21 cellular contexts compared by ENCODE assay signal in genomic region chr6:109197061-109197460, GRCh38.
DNase-seq lines count a peak whose midpoint lies in the region; ATAC-seq, FAIRE-seq and TF ChIP-seq lines count a peak whose summit lies in the region.
"Had no signal": no experiment of that assay in that cellular context is flagged by ENCODE, and none has a peak within 500 bp of the region (broad histone marks: within the 10 kb centered on the region; RNA-seq: fewer than 3 reads in every experiment).

No MANE protein-coding gene starts in this region.

- no peaks in the 10 kb centered on the region for H3K9me2 ChIP-seq in PC-3 (replicated peaks; ENCODE audit: low read length)

- no peak for FAIRE-seq in GM12891 (lab: Jason Lieb, UNC)
- FAIRE-seq: GM12892 had no signal

- peak; percentile 14 for DNase-seq in DMS53 treated with DMSO at 0.1 percent for 48 hours (lab: John Stamatoyannopoulos, UW; ENCODE audit: unreplicated experiment)
- DNase-seq in PC-3 = no peak
- DNase-seq in left lung = no peak
- DNase-seq in pons (ENCODE audit: low spot score) = peak; percentile 31
- DNase-seq in activated CD8-positive, alpha-beta memory T cell treated with anti-CD3 and anti-CD28 coated beads, Interleukin-2, amount 50 U/mL, for 4 hours = no peak
- DNase-seq in ascending aorta (ENCODE audit: low spot score in 2 of 2) = no peak
- no peak for DNase-seq in NCI-H2171 treated with DMSO at 0.1 percent for 48 hours (lab: John Stamatoyannopoulos, UW)
- DNase-seq in GM12891 (ENCODE audit: insufficient read length, low spot score) = no peak
- DNase-seq: CD4-positive, alpha-beta memory T cell; HFFc6; IMR-90; Karpas-422; NCI-H1105; NCI-H1694; NCI-H2081 treated with DMSO at 0.1 percent for 48 hours; NCI-H2227 treated with DMSO at 0.1 percent for 48 hours; NCI-H510A treated with DMSO at 0.1 percent for 48 hours; NCI-H82 had no signal

- H4K20me1 ChIP-seq in PC-3 (ENCODE audit: low read length) = no peaks in the 10 kb centered on the region
- H4K20me1 ChIP-seq: BLaER1 had no signal

- POLR2A ChIA-PET in PC-3 (lab: Charles Lee; ENCODE audit: unreplicated experiment) = no interaction called here

- TF ChIP-seq POLR2A in GM12891 (IDR thresholded peaks at IDR 0.05; ENCODE audit: low read depth, low read length) = no peak

- intact Hi-C loops in PC-3 (cut with micrococcal nuclease) (loop anchor here (2.0 kb wide), 1 partner anchor 32 kb away; no protein-coding TSS in a partner anchor), left lung (cut with DNase I) (no loop called here), ascending aorta (cut with DNase I) (no loop called here)

- peak overlapping the region; percentile 76 for H3K4me2 ChIP-seq in PC-3 (ENCODE audit: low read length)
- H3K4me2 ChIP-seq: BLaER1 had no signal

- H3K36me3 ChIP-seq in PC-3 (ENCODE audit: low read depth, low read length) (no peaks in the 10 kb centered on the region), left lung (no peaks in the 10 kb centered on the region), ascending aorta (no peaks in the 10 kb centered on the region)
- H3K36me3 ChIP-seq: BLaER1 had no signal

- no peak overlapping the region for H3K4me3 ChIP-seq in PC-3 (ENCODE audit: low read length)
- no peak overlapping the region for H3K4me3 ChIP-seq in left lung
- no peak overlapping the region for H3K4me3 ChIP-seq in ascending aorta
- H3K4me3 ChIP-seq: BLaER1 had no signal

- H3K79me2 ChIP-seq in PC-3 (ENCODE audit: low read length) = no peaks in the 10 kb centered on the region

- ATAC-seq in PC-3 (peak; percentile 53), left lung (peak; percentile 40)

- CTCF ChIA-PET in PC-3 (lab: Charles Lee) = no interaction called here

- BruUV-seq in PC-3 (replicated peaks; lab: Mats Ljungman, UMichigan) = no TSS peak

- H3K27me3 ChIP-seq in PC-3 (ENCODE audit: low read length) (no peaks in the 10 kb centered on the region), left lung (no peaks in the 10 kb centered on the region), ascending aorta (no peaks in the 10 kb centered on the region)
- H3K27me3 ChIP-seq: BLaER1 had no signal

- H3F3A ChIP-seq in PC-3 (ENCODE audit: low read length, unreplicated experiment) = no peaks in the 10 kb centered on the region

- H3K9me3 ChIP-seq in PC-3 (ENCODE audit: low read length) = no peaks in the 10 kb centered on the region
- H3K9me3 ChIP-seq in left lung = peaks cover 0 to 3% of the 10 kb centered on the region in 2 donors
- no peaks in the 10 kb centered on the region for H3K9me3 ChIP-seq in ascending aorta

- peak overlapping the region; percentile 30; the same call in 1 of the 2 replicates for H3K9ac ChIP-seq in PC-3 (ENCODE audit: low read length)
- H3K9ac ChIP-seq: BLaER1 had no signal

- no peak overlapping the region for H2AFZ ChIP-seq in PC-3 (ENCODE audit: low read length)

- H3K27ac ChIP-seq in PC-3 (ENCODE audit: low read length) (peak overlapping the region; percentile 75), left lung (no peak overlapping the region), ascending aorta (no peak overlapping the region)
- H3K27ac ChIP-seq: BLaER1, RWPE1 had no signal

- H3K4me1 ChIP-seq in PC-3 (ENCODE audit: insufficient read depth, low read length) = peaks cover 14% of the 10 kb centered on the region
- H3K4me1 ChIP-seq in left lung = no peaks in the 10 kb centered on the region
- no peaks in the 10 kb centered on the region for H3K4me1 ChIP-seq in ascending aorta
- H3K4me1 ChIP-seq: BLaER1 had no signal

- TF ChIP-seq CTCF in PC-3 (conservative IDR thresholded peaks at IDR 0.05; ENCODE audit: low read depth, low read length) (no peak), left lung (IDR thresholded peaks at IDR 0.05) (no peak), ascending aorta (IDR thresholded peaks at IDR 0.05) (no peak)

TF ChIP-seq in GM12891, 5 proteins besides CTCF, POLR2A, EP300 and RAD21:
- TF ChIP-seq SPI1 (IDR thresholded peaks at IDR 0.05; ENCODE audit: low read depth, low read length) = no peak
- no peak for TF ChIP-seq POLR2AphosphoS5 (IDR thresholded peaks at IDR 0.05; ENCODE audit: low read depth, low read length)
- TF ChIP-seq POU2F2 (IDR thresholded peaks at IDR 0.05; ENCODE audit: low read depth, low read length) = no peak
- TF ChIP-seq TAF1 (IDR thresholded peaks at IDR 0.05; ENCODE audit: low read depth, low read length) = no peak
- TF ChIP-seq PAX5 (IDR thresholded peaks at IDR 0.05; ENCODE audit: insufficient read depth, low read length, severe bottlenecking) = no peak

Comparison
In these comparisons a context has a peak if more than half of its experiments do, and no peak if none do; other contexts are left out.
1. DNase-seq: peak in DMS53 treated with DMSO at 0.1 percent for 48 hours (single experiment) and pons (single experiment); none in PC-3 (single experiment), left lung (0 of 2), activated CD8-positive, alpha-beta memory T cell treated with anti-CD3 and anti-CD28 coated beads, Interleukin-2, amount 50 U/mL, for 4 hours (single experiment), ascending aorta (0 of 2), NCI-H2171 treated with DMSO at 0.1 percent for 48 hours (single experiment) and GM12891 (single experiment).